Comparison of ENCODE assay signal across 12 cellular contexts in genomic region chr19:2345794-2346663, GRCh38. TPM values are rescaled to one million over a fixed set of nuclear protein-coding genes. Genes with fewer than 3 reads are reported as not detected.
DNase-seq lines count a peak whose midpoint lies in the region; TF ChIP-seq lines count a peak whose summit lies in the region.
"Had no signal": no experiment of that assay in that cellular context is flagged by ENCODE, and none has a peak within 500 bp of the region (broad histone marks: within the 10 kb centered on the region; RNA-seq: fewer than 3 reads in every experiment).

No MANE protein-coding gene starts in this region.

- H3K9me3 Mint-ChIP-seq in mesothelial cell of epicardium, result no peaks in the 10 kb centered on the region
- no peaks in the 10 kb centered on the region for H3K9me3 Mint-ChIP-seq in HFFc6

- H3K36me3 Mint-ChIP-seq in mesothelial cell of epicardium, result peaks cover 5% of the 10 kb centered on the region
- H3K36me3 Mint-ChIP-seq in HFFc6 (ENCODE audit: low read depth), result peaks cover 7% of the 10 kb centered on the region; the same call in 1 of the 2 replicates

- H3K4me3 Mint-ChIP-seq in mesothelial cell of epicardium (no peak overlapping the region), HFFc6 (no peak overlapping the region)

- H3K4me1 Mint-ChIP-seq in mesothelial cell of epicardium, result peaks cover 13% of the 10 kb centered on the region
- no peaks in the 10 kb centered on the region for H3K4me1 Mint-ChIP-seq in HFFc6 (ENCODE audit: low read depth)

- H3K27ac Mint-ChIP-seq in mesothelial cell of epicardium, result peak overlapping the region; percentile 86
- no peak overlapping the region for H3K27ac Mint-ChIP-seq in HFFc6

- DNase-seq in DMS79 treated with DMSO at 0.1 percent for 48 hours (lab: John Stamatoyannopoulos, UW) (peak; percentile 16), NCI-H146 (lab: John Stamatoyannopoulos, UW) (peak; percentile 69), choroid plexus epithelial cell (ENCODE audit: low read depth) (peak; percentile 41), mesothelial cell of epicardium (ENCODE audit: low spot score in 2 of 2, unreplicated experiment in 2 of 2) (no peak), GM19240 (ENCODE audit: insufficient read length, low spot score) (no peak), HFFc6 (no peak), ecto neural progenitor cell (ENCODE audit: low spot score) (no peak)
- DNase-seq in activated effector memory CD4-positive, alpha-beta T cell treated with Interleukin-2 at 50 U/mL for 16 hours, result no peak
- DNase-seq: brain microvascular endothelial cell, gastrocnemius medialis had no signal

- no peak for TF ChIP-seq CTCF in choroid plexus epithelial cell (conservative IDR thresholded peaks at IDR 0.05; ENCODE audit: low read depth, low read length)
- no peak for TF ChIP-seq CTCF in mesothelial cell of epicardium (IDR thresholded peaks at IDR 0.05; ENCODE audit: unreplicated experiment)
- no peak for TF ChIP-seq CTCF in HFFc6 (IDR thresholded peaks at IDR 0.05)

- H3K27me3 Mint-ChIP-seq in mesothelial cell of epicardium (ENCODE audit: low read depth) (no peaks in the 10 kb centered on the region), HFFc6 (ENCODE audit: insufficient read depth) (no peaks in the 10 kb centered on the region)

- H3K4me3 ChIP-seq in choroid plexus epithelial cell (ENCODE audit: low read depth, low read length), result no peak overlapping the region
- H3K4me3 ChIP-seq: gastrocnemius medialis, lung had no signal

RNA-seq across cellular contexts. Expression of gene TMPRSS9, which starts 14.0 kb away (rescaled TPM):
- 0.84 to 1.4 TPM (median 1.2 TPM) in 3 replicates for total RNA-seq in mesothelial cell of epicardium
- not detected for total RNA-seq in HFFc6 (2021; fragmentation: NEBNext Ultra II Directional; extraction: Animal tissue kit (Norgen Biotek cat#: 25700))
- total RNA-seq: gastrocnemius medialis; T-helper 2 cell treated with Interferon-gamma antibody and Interleukin-4, amounts not matched to agents 100 ng/mL and 5 ng/mL, for 36 hours had no signal

RNA-seq across cellular contexts. Expression of gene SPPL2B, which starts 17.5 kb away (rescaled TPM):
- total RNA-seq in mesothelial cell of epicardium, result 189 to 202 TPM (median 196 TPM) in 3 replicates
- 10 to 100 TPM; 32.9 to 41.8 (median 33.9) TPM for total RNA-seq in HFFc6 (2021; fragmentation: NEBNext Ultra II Directional; extraction: Animal tissue kit (Norgen Biotek cat#: 25700))

RNA-seq across cellular contexts. Expression of gene LSM7, which starts 17.6 kb away (rescaled TPM):
- total RNA-seq in mesothelial cell of epicardium, result 141 to 149 TPM (median 142 TPM) in 3 replicates
- total RNA-seq in HFFc6 (2021; fragmentation: NEBNext Ultra II Directional; extraction: Animal tissue kit (Norgen Biotek cat#: 25700)), result 100 to 1,000 TPM in 5 of 6 experiments, 10 to 100 TPM in 1; 92.1 to 137 (median 118) TPM

RNA-seq across cellular contexts. Expression of gene LINGO3, which starts 38.1 kb away (rescaled TPM):
- 0.59 to 0.60 TPM (median 0.60 TPM) in 3 replicates for total RNA-seq in mesothelial cell of epicardium
- not detected for total RNA-seq in HFFc6 (2021; fragmentation: NEBNext Ultra II Directional; extraction: Animal tissue kit (Norgen Biotek cat#: 25700))
- total RNA-seq: gastrocnemius medialis had no signal

Comparison
In these comparisons a context has a peak if more than half of its experiments do, and no peak if none do; other contexts are left out.
1. DNase-seq: peak in DMS79 treated with DMSO at 0.1 percent for 48 hours (single experiment), NCI-H146 (single experiment) and choroid plexus epithelial cell (single experiment); none in mesothelial cell of epicardium (0 of 2), activated effector memory CD4-positive, alpha-beta T cell treated with Interleukin-2 at 50 U/mL for 16 hours (single experiment), GM19240 (single experiment), HFFc6 (single experiment) and ecto neural progenitor cell (single experiment).